ENCODE assay signal across 8 cellular contexts in genomic region chr16:67935096-67935401, GRCh38. TPM values are rescaled to one million over a fixed set of nuclear protein-coding genes. Genes with fewer than 3 reads are reported as not detected.
DNase-seq lines count a peak whose midpoint lies in the region; ATAC-seq, FAIRE-seq and TF ChIP-seq lines count a peak whose summit lies in the region.

No MANE protein-coding gene starts in this region.

- intact Hi-C loops in Caco-2 (cut with micrococcal nuclease; ENCODE audit: unreplicated experiment) = loop anchor here (1.0 to 10.0 kb wide), 5 partner anchors 33 to 410 kb away; partner anchors contain the start of genes CTCF, NUTF2, PSKH1 and RIPOR1
- intact Hi-C loops in esophagus muscularis mucosa (cut with DNase I) = no loop called here
- intact Hi-C loops in pancreas (cut with DNase I) = loop anchor here in 1 of 3 donors (10.0 kb wide), 1 partner anchor 410 kb away; the partner anchor contains the start of gene RIPOR1

- H3K9me3 Mint-ChIP-seq in Caco-2 (ENCODE audit: unreplicated experiment) = no peaks in the 10 kb centered on the region

- TF ChIP-seq POLR2A in esophagus muscularis mucosa (IDR thresholded peaks at IDR 0.05; ENCODE audit: low read depth) = no peak

- WGBS in esophagus muscularis mucosa = 33% methylated on average over 13 of the region's 13 CpGs
- WGBS in pancreas, 2 donors = 9 to 14% methylated on average over 13 of the region's 13 CpGs

- H3K36me3 Mint-ChIP-seq in Caco-2 (ENCODE audit: insufficient read depth, unreplicated experiment) = peaks cover 77% of the 10 kb centered on the region

- H3K36me3 ChIP-seq in Caco-2 (ENCODE audit: control insufficient read depth, insufficient read depth, low read length) = no peaks in the 10 kb centered on the region; the same call in 1 of the 2 replicates
- H3K36me3 ChIP-seq in esophagus muscularis mucosa = peaks cover 8 to 46% (median 38%) of the 10 kb centered on the region in 4 donors
- H3K36me3 ChIP-seq in pancreas = peaks cover 0 to 3% (median 0%) of the 10 kb centered on the region in 3 donors

- H3K4me3 ChIP-seq in Caco-2 (ENCODE audit: low read depth, low read length) (peak overlapping the region; percentile 87), esophagus muscularis mucosa (peak overlapping the region; percentile 73 to 96 (median 88)), pancreas (peak overlapping the region in 3 of 4 donors; percentile 90 to 94 (median 92))

- H3K27me3 Mint-ChIP-seq in Caco-2 (ENCODE audit: insufficient read depth, unreplicated experiment) = no peaks in the 10 kb centered on the region

- peak overlapping the region; percentile 97 for H3K4me3 Mint-ChIP-seq in Caco-2 (ENCODE audit: unreplicated experiment)

- FAIRE-seq in pancreas (lab: Jason Lieb, UNC) = no peak

- CTCF ChIA-PET in Caco-2 (lab: Charles Lee) (interaction anchor here (0.9 to 4.2 kb wide), 15 partner anchors 9 to 414 kb away, joined by 3 to 47 read pairs (median 5); partner anchors contain the start of genes ACD, LCAT, NRN1L and RANBP10), RWPE1 (lab: Yijun Ruan, JAX) (interaction anchor here (1.0 to 2.7 kb wide), 2 partner anchors 9 to 51 kb away, joined by 4 to 15 read pairs; no protein-coding TSS in a partner anchor)

- BruUV-seq in Caco-2 (replicated peaks; lab: Mats Ljungman, UMichigan) = TSS peak; percentile 52

- peak overlapping the region; percentile 95 for H3K27ac Mint-ChIP-seq in Caco-2 (ENCODE audit: unreplicated experiment)

- H3K4me1 ChIP-seq in Caco-2 (peaks cover 16% of the 10 kb centered on the region), esophagus muscularis mucosa (peaks cover 19 to 37% (median 32%) of the 10 kb centered on the region in 4 donors), pancreas (peaks cover 0 to 20% (median 4%) of the 10 kb centered on the region in 3 donors)

- POLR2A ChIA-PET in Caco-2 (lab: Charles Lee) = interaction anchor here (0.5 to 3.1 kb wide), 20 partner anchors 9 to 394 kb away, joined by 3 to 14 read pairs (median 4); partner anchors contain the start of genes ACD, CTCF, DDX28 and DUS2
- POLR2A ChIA-PET in RWPE1 (lab: Yijun Ruan, JAX; ENCODE audit: low non-redundant PET) = no interaction called here

- peaks cover 28% of the 10 kb centered on the region for H3K4me1 Mint-ChIP-seq in Caco-2 (ENCODE audit: low read depth, unreplicated experiment)

- H3K27me3 ChIP-seq in Caco-2 (replicated peaks; ENCODE audit: control insufficient read depth, insufficient read depth, low read length) = no peaks in the 10 kb centered on the region
- no peaks in the 10 kb centered on the region for H3K27me3 ChIP-seq in esophagus muscularis mucosa
- no peaks in the 10 kb centered on the region for H3K27me3 ChIP-seq in pancreas

- H3K27ac ChIP-seq in RWPE1 (peak overlapping the region; percentile 93), esophagus muscularis mucosa (replicated peaks in 1 of 4) (peak overlapping the region; percentile 86 to 93 (median 92)), pancreas (peak overlapping the region; percentile 28 to 95 (median 83))

- ATAC-seq in pancreas = peak in 1 of 4 donors; percentile 0
- ATAC-seq in GM21360 (IDR thresholded peaks at IDR 0.05; ENCODE audit: unreplicated experiment) = no peak
- ATAC-seq in GM18520 (IDR thresholded peaks at IDR 0.05; ENCODE audit: unreplicated experiment) = no peak

- H3K9me3 ChIP-seq in Caco-2 (no peaks in the 10 kb centered on the region), esophagus muscularis mucosa (no peaks in the 10 kb centered on the region), pancreas (no peaks in the 10 kb centered on the region)

- no peak for TF ChIP-seq CTCF in Caco-2 (IDR thresholded peaks at IDR 0.05; ENCODE audit: insufficient read depth in 1 of 2, low read depth in 1 of 2, low read length in 1 of 2, severe bottlenecking in 1 of 2, unreplicated experiment in 1 of 2)
- no peak for TF ChIP-seq CTCF in RWPE1 (conservative IDR thresholded peaks at IDR 0.05; ENCODE audit: low read depth)
- TF ChIP-seq CTCF in esophagus muscularis mucosa (IDR thresholded peaks at IDR 0.05) = no peak
- no peak for TF ChIP-seq CTCF in pancreas (IDR thresholded peaks at IDR 0.05)

- TF ChIP-seq EP300 in esophagus muscularis mucosa (IDR thresholded peaks at IDR 0.05) = no peak

- DNase-seq in Caco-2 = no peak
- no peak for DNase-seq in RWPE1 (ENCODE audit: low spot score)
- DNase-seq in esophagus muscularis mucosa (ENCODE audit: extremely low spot score) = no peak
- DNase-seq in pancreas = no peak
- DNase-seq in GM19238 (ENCODE audit: insufficient read length, low spot score) = no peak
- no peak for DNase-seq in NCI-H345 (lab: John Stamatoyannopoulos, UW)

RNA-seq across cellular contexts. Expression of gene PSMB10, which starts 1.6 kb away (rescaled TPM):
- total RNA-seq in Caco-2 (2022) (26.9 and 31.6 TPM in 2 replicates), esophagus muscularis mucosa (10 to 100 TPM; 17.2 to 51.6 (median 36.1) TPM), pancreas (10 to 100 TPM; 40.0 to 62.2 (median 51.3) TPM)
- polyA plus RNA-seq in pancreas = 100 to 1,000 TPM in 1 of 2 donors, 10 to 100 TPM in 1; 65.7 to 195 TPM

RNA-seq across cellular contexts. Expression of gene CTRL, which starts 3.4 kb away (rescaled TPM):
- total RNA-seq in Caco-2 (2022) = 0.66 and 2.3 TPM in 2 replicates
- total RNA-seq in esophagus muscularis mucosa = 1 to 10 TPM in 1 of 4 donors, under 1 TPM in 2, not detected in 1; 0.80 to 1.1 (median 0.99) TPM
- 1,000 to 10,000 TPM in 2 of 6 donors, 100 to 1,000 TPM in 4; 559 to 2,165 (median 815) TPM for total RNA-seq in pancreas
- polyA plus RNA-seq in pancreas = 100 to 1,000 TPM; 580 to 609 TPM

RNA-seq across cellular contexts. Expression of gene LCAT, which starts 8.9 kb away (rescaled TPM):
- total RNA-seq in Caco-2 (2022) = 26.3 and 33.3 TPM in 2 replicates
- 10 to 100 TPM; 13.9 to 43.1 (median 22.0) TPM for total RNA-seq in esophagus muscularis mucosa
- 10 to 100 TPM in 2 of 6 donors, 1 to 10 TPM in 4; 2.8 to 12.4 (median 8.5) TPM for total RNA-seq in pancreas
- polyA plus RNA-seq in pancreas = 10 to 100 TPM; 54.3 to 65.5 TPM

RNA-seq across cellular contexts. Expression of gene SLC12A4, which starts 33.4 kb away (rescaled TPM):
- total RNA-seq in Caco-2 (2022) (97.0 and 107 TPM in 2 replicates), esophagus muscularis mucosa (100 to 1,000 TPM in 1 of 4 donors, 10 to 100 TPM in 3; 65.8 to 142 (median 81.3) TPM), pancreas (10 to 100 TPM; 15.8 to 46.4 (median 27.9) TPM)
- polyA plus RNA-seq in pancreas = 10 to 100 TPM; 21.0 to 44.8 TPM

RNA-seq across cellular contexts. Expression of gene PSKH1, which starts 42.0 kb away (rescaled TPM):
- total RNA-seq in Caco-2 (2022) (35.1 and 41.3 TPM in 2 replicates), esophagus muscularis mucosa (10 to 100 TPM; 16.1 to 35.4 (median 26.4) TPM), pancreas (10 to 100 TPM; 13.9 to 17.7 (median 15.7) TPM)
- polyA plus RNA-seq in pancreas = 10 to 100 TPM; 12.7 to 15.9 TPM

Comparison
In these comparisons a context has a peak if more than half of its experiments do, and no peak if none do; other contexts are left out.
1. RNA of gene CTRL, which starts 3.4 kb away (total RNA-seq): 559 to 2,165 TPM in pancreas; 0.80 to 1.1 TPM in esophagus muscularis mucosa and 0.66 to 2.3 TPM in Caco-2; every median in the first group is over 100 times any median in the second.
2. Peak in every context shown above with its lines, with median percentiles within 50 percentile points of each other: H3K4me3 ChIP-seq and H3K27ac ChIP-seq.